Comparison of ENCODE assay signal across 1 cellular context in the genomic region with DNA sequence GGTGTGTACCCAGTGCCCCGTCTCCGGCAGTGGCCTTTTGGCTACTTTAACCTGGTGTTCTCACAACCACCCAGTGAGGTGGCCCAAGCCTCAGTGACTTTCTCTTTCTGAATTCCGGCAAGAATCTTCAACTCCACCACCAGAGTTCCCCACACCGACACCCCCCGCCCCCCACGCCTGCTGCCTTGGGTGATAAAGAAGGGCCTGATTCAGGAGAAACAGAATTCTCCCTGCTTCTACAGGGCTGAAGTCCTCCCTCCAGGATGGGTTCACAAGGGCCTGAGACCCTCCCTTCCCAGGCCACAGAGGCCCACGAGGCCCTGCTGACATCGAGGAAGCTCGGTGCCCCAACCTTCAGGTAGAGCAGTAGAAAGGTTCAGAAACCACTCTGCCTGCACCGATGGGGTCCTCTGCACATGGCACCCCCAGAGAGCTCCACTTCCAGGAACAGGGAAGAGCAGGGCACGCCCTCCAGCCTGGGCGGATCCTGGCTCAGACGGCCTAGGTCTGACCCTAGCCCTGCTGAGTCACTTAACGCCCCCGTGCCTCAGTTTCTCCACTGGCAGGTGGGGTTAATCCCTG.
TF ChIP-seq lines count a peak whose summit lies in the region.

No MANE protein-coding gene starts in this region.

TF ChIP-seq in K562, 482 proteins besides CTCF, POLR2A, EP300 and RAD21 (continues in another document):
- TF ChIP-seq SMARCA4 (IDR thresholded peaks at IDR 0.05) (no peak), TEAD1 (CRISPR knock-in tag; IDR thresholded peaks at IDR 0.05) (peak in 1 of 2 experiments; percentile 51; a peak in 1 of 4 replicates), SMAD3 (CRISPR knock-in tag; conservative IDR thresholded peaks at IDR 0.05) (no peak), ZNF696 (CRISPR knock-in tag; conservative IDR thresholded peaks at IDR 0.05) (no peak), BCL6 (CRISPR knock-in tag; IDR thresholded peaks at IDR 0.05) (no peak), CXXC5 (CRISPR knock-in tag; IDR thresholded peaks at IDR 0.05) (peak; percentile 22; the same call in 1 of the 2 replicates), CEBPG (CRISPR knock-in tag; IDR thresholded peaks at IDR 0.05) (no peak), CEBPG (tag; conservative IDR thresholded peaks at IDR 0.05 in 1 of 2, IDR thresholded peaks at IDR 0.05 in 1 of 2) (no peak), CREB1 (IDR thresholded peaks at IDR 0.05) (no peak), CREB1 (CRISPR knock-in tag; IDR thresholded peaks at IDR 0.05) (0 out of 2 replicates have a peak, but pooled peaks have one; percentile 37), TAF1 (IDR thresholded peaks at IDR 0.05; ENCODE audit: control insufficient read depth, extremely low read depth, insufficient read depth, low read length, severe bottlenecking) (peak; percentile 34), CBFA2T3 (IDR thresholded peaks at IDR 0.05) (peak; percentile 68), ZNF23 (CRISPR knock-in tag; IDR thresholded peaks at IDR 0.05) (no peak), RBBP5 (IDR thresholded peaks at IDR 0.05; ENCODE audit: borderline replicate concordance, insufficient read depth, low read length, poor library complexity, severe bottlenecking) (no peak), ARID1B (IDR thresholded peaks at IDR 0.05) (peak; percentile 56; the same call in 1 of the 2 replicates), ZNF639 (CRISPR knock-in tag; conservative IDR thresholded peaks at IDR 0.05 in 1 of 2, IDR thresholded peaks at IDR 0.05 in 1 of 2) (0 out of 4 replicates have a peak, but pooled peaks of 1 of the 2 experiments have one; percentile 42)
- TF ChIP-seq, protein P1, sequence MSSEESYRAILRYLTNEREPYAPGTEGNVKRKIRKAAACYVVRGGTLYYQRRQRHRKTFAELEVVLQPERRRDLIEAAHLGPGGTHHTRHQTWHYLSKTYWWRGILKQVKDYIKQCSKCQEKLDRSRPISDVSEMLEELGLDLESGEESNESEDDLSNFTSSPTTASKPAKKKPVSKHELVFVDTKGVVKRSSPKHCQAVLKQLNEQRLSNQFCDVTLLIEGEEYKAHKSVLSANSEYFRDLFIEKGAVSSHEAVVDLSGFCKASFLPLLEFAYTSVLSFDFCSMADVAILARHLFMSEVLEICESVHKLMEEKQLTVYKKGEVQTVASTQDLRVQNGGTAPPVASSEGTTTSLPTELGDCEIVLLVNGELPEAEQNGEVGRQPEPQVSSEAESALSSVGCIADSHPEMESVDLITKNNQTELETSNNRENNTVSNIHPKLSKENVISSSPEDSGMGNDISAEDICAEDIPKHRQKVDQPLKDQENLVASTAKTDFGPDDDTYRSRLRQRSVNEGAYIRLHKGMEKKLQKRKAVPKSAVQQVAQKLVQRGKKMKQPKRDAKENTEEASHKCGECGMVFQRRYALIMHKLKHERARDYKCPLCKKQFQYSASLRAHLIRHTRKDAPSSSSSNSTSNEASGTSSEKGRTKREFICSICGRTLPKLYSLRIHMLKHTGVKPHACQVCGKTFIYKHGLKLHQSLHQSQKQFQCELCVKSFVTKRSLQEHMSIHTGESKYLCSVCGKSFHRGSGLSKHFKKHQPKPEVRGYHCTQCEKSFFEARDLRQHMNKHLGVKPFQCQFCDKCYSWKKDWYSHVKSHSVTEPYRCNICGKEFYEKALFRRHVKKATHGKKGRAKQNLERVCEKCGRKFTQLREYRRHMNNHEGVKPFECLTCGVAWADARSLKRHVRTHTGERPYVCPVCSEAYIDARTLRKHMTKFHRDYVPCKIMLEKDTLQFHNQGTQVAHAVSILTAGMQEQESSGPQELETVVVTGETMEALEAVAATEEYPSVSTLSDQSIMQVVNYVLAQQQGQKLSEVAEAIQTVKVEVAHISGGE (CRISPR knock-in tag; IDR thresholded peaks at IDR 0.05), result no peak; a peak in 1 of 6 replicates
- TF ChIP-seq, protein P2, sequence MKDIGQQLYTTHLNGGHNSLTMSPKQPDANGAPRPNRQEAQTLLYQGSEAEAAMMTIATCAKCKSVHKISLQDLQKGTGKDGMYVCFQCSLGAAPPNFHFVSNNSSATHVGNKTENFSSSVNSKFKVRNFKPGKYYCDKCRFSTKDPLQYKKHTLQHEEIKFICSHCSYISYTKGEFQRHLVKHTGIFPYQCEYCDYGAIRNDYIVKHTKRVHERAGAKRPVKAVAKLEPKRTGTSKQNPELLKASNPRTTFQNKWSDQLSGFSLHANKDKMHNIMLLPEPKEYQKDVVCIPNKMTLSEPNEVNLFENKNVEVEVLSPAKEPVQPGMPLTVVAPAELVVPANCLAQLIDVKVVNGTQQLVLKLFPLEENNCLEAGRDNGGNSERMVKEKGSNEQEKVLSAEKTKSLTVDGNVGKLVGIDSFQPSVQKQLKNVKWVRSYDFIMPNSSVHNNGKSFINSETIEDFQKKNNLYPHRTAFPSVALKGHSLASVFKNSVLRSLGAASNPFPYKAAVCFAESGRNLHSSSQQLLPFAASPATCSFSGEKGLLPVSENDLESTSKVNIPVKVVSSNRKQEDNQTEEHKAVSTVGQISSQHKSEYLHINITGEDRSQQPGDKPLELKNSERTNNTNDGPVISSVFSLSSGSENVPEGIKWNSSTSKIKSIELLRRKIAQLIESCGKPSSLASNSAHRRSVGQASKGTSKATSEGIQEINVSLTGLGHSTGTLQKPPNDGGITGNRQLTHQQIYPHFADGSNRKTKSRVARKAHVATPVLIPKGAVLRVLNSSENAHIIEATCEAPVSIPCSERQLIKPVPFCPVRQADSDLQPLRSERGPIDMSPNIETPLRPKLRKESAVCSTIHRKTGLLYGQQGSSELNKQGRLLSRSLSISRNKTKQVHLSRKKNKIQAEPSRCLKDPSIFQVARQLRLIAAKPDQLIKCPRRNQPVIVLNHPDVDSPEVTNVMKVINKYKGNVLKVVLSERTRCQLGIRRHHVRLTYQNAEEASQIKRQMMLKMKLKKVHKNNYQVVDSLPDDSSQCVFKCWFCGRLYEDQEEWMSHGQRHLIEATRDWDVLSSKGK (CRISPR knock-in tag; IDR thresholded peaks at IDR 0.05), result no peak
- TF ChIP-seq, protein P3, sequence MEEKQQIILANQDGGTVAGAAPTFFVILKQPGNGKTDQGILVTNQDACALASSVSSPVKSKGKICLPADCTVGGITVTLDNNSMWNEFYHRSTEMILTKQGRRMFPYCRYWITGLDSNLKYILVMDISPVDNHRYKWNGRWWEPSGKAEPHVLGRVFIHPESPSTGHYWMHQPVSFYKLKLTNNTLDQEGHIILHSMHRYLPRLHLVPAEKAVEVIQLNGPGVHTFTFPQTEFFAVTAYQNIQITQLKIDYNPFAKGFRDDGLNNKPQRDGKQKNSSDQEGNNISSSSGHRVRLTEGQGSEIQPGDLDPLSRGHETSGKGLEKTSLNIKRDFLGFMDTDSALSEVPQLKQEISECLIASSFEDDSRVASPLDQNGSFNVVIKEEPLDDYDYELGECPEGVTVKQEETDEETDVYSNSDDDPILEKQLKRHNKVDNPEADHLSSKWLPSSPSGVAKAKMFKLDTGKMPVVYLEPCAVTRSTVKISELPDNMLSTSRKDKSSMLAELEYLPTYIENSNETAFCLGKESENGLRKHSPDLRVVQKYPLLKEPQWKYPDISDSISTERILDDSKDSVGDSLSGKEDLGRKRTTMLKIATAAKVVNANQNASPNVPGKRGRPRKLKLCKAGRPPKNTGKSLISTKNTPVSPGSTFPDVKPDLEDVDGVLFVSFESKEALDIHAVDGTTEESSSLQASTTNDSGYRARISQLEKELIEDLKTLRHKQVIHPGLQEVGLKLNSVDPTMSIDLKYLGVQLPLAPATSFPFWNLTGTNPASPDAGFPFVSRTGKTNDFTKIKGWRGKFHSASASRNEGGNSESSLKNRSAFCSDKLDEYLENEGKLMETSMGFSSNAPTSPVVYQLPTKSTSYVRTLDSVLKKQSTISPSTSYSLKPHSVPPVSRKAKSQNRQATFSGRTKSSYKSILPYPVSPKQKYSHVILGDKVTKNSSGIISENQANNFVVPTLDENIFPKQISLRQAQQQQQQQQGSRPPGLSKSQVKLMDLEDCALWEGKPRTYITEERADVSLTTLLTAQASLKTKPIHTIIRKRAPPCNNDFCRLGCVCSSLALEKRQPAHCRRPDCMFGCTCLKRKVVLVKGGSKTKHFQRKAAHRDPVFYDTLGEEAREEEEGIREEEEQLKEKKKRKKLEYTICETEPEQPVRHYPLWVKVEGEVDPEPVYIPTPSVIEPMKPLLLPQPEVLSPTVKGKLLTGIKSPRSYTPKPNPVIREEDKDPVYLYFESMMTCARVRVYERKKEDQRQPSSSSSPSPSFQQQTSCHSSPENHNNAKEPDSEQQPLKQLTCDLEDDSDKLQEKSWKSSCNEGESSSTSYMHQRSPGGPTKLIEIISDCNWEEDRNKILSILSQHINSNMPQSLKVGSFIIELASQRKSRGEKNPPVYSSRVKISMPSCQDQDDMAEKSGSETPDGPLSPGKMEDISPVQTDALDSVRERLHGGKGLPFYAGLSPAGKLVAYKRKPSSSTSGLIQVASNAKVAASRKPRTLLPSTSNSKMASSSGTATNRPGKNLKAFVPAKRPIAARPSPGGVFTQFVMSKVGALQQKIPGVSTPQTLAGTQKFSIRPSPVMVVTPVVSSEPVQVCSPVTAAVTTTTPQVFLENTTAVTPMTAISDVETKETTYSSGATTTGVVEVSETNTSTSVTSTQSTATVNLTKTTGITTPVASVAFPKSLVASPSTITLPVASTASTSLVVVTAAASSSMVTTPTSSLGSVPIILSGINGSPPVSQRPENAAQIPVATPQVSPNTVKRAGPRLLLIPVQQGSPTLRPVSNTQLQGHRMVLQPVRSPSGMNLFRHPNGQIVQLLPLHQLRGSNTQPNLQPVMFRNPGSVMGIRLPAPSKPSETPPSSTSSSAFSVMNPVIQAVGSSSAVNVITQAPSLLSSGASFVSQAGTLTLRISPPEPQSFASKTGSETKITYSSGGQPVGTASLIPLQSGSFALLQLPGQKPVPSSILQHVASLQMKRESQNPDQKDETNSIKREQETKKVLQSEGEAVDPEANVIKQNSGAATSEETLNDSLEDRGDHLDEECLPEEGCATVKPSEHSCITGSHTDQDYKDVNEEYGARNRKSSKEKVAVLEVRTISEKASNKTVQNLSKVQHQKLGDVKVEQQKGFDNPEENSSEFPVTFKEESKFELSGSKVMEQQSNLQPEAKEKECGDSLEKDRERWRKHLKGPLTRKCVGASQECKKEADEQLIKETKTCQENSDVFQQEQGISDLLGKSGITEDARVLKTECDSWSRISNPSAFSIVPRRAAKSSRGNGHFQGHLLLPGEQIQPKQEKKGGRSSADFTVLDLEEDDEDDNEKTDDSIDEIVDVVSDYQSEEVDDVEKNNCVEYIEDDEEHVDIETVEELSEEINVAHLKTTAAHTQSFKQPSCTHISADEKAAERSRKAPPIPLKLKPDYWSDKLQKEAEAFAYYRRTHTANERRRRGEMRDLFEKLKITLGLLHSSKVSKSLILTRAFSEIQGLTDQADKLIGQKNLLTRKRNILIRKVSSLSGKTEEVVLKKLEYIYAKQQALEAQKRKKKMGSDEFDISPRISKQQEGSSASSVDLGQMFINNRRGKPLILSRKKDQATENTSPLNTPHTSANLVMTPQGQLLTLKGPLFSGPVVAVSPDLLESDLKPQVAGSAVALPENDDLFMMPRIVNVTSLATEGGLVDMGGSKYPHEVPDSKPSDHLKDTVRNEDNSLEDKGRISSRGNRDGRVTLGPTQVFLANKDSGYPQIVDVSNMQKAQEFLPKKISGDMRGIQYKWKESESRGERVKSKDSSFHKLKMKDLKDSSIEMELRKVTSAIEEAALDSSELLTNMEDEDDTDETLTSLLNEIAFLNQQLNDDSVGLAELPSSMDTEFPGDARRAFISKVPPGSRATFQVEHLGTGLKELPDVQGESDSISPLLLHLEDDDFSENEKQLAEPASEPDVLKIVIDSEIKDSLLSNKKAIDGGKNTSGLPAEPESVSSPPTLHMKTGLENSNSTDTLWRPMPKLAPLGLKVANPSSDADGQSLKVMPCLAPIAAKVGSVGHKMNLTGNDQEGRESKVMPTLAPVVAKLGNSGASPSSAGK (IDR thresholded peaks at IDR 0.05), result no peak
- TF ChIP-seq, protein P4, sequence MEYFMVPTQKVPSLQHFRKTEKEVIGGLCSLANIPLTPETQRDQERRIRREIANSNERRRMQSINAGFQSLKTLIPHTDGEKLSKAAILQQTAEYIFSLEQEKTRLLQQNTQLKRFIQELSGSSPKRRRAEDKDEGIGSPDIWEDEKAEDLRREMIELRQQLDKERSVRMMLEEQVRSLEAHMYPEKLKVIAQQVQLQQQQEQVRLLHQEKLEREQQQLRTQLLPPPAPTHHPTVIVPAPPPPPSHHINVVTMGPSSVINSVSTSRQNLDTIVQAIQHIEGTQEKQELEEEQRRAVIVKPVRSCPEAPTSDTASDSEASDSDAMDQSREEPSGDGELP (CRISPR knock-in tag; IDR thresholded peaks at IDR 0.05; ENCODE audit: borderline replicate concordance), result 0 out of 2 replicates have a peak, but pooled peaks have one; percentile 3
- TF ChIP-seq, protein P5, sequence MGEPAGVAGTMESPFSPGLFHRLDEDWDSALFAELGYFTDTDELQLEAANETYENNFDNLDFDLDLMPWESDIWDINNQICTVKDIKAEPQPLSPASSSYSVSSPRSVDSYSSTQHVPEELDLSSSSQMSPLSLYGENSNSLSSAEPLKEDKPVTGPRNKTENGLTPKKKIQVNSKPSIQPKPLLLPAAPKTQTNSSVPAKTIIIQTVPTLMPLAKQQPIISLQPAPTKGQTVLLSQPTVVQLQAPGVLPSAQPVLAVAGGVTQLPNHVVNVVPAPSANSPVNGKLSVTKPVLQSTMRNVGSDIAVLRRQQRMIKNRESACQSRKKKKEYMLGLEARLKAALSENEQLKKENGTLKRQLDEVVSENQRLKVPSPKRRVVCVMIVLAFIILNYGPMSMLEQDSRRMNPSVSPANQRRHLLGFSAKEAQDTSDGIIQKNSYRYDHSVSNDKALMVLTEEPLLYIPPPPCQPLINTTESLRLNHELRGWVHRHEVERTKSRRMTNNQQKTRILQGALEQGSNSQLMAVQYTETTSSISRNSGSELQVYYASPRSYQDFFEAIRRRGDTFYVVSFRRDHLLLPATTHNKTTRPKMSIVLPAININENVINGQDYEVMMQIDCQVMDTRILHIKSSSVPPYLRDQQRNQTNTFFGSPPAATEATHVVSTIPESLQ (CRISPR knock-in tag; IDR thresholded peaks at IDR 0.05), result 0 out of 2 replicates have a peak, but pooled peaks have one; percentile 17
- TF ChIP-seq, protein P6, sequence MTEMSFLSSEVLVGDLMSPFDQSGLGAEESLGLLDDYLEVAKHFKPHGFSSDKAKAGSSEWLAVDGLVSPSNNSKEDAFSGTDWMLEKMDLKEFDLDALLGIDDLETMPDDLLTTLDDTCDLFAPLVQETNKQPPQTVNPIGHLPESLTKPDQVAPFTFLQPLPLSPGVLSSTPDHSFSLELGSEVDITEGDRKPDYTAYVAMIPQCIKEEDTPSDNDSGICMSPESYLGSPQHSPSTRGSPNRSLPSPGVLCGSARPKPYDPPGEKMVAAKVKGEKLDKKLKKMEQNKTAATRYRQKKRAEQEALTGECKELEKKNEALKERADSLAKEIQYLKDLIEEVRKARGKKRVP (CRISPR knock-in tag; IDR thresholded peaks at IDR 0.05), result no peak
